Comparison of ENCODE assay signal across 10 cellular contexts in the genomic region with DNA sequence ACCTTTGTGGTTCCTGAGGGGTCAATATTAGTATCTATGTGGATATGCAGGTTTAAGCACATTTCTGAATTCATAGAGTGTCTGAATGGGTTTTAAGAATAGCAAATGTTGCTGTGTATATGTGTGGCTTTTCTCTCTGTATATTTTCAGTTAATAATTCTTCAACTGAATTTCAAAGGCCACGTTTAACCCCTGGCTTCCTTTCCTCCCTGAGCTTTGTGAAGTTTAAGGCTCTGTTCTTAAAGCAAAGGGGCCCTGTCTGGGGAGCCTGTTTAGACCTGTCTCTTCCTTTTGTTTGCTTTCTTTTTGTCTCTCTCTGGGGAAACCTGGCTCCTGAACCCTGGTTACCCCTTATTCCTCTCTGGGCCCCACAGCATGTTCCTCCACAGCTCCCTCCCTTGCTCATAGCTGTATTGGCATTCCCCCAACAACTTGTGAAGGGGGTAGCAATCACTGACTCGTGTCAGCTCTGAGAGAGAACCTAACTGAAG.
DNase-seq lines count a peak whose midpoint lies in the region; ATAC-seq, FAIRE-seq and TF ChIP-seq lines count a peak whose summit lies in the region.
"Had no signal": no experiment of that assay in that cellular context is flagged by ENCODE, and none has a peak within 500 bp of the region (broad histone marks: within the 10 kb centered on the region; RNA-seq: fewer than 3 reads in every experiment).

No MANE protein-coding gene starts in this region.

- H3K4me2 ChIP-seq in H1 (ENCODE audit: insufficient read depth in 1 of 2, low read depth in 2 of 2, low read length in 2 of 2), result 0 out of 4 replicates have a peak overlapping the region, but pooled peaks of 1 of the 2 experiments have one; percentile 1

- H3K4me1 Mint-ChIP-seq in Calu3 (ENCODE audit: low read depth, unreplicated experiment), result peaks cover 15% of the 10 kb centered on the region

- H3K9me3 ChIP-seq in H1 (ENCODE audit: insufficient read depth in 2 of 2, low read depth in 1 of 2, low read length in 1 of 2) (no peaks in the 10 kb centered on the region), thyroid gland (no peaks in the 10 kb centered on the region)

- H3K27ac Mint-ChIP-seq in Calu3 (ENCODE audit: unreplicated experiment), result no peak overlapping the region

- CTCF ChIA-PET in H1 (lab: Charles Lee; ENCODE audit: partially characterized antibody) (interaction anchor here (1.2 to 4.3 kb wide), 4 partner anchors 29 to 239 kb away, joined by 3 to 34 read pairs (median 6); no protein-coding TSS in a partner anchor), HEK293T (lab: Yijun Ruan, JAX) (interaction anchor here (1.0 kb wide), 1 partner anchor 74 kb away, joined by 5 read pairs; no protein-coding TSS in a partner anchor), Calu3 (lab: Charles Lee) (interaction anchor here (1.4 kb wide), 1 partner anchor 74 kb away, joined by 17 read pairs; no protein-coding TSS in a partner anchor)

- H2AFZ ChIP-seq in H1 (ENCODE audit: low read length), result no peak overlapping the region

- POLR2A ChIA-PET in H1 (lab: Charles Lee; ENCODE audit: partially characterized antibody) (no interaction called here), HEK293T (lab: Yijun Ruan, JAX) (no interaction called here)

- H3K27me3 ChIP-seq in H1 (replicated peaks in 1 of 4; ENCODE audit: control insufficient read depth in 3 of 4, extremely low read depth in 1 of 4, insufficient read depth in 3 of 4, low read length in 3 of 4) (no peaks in the 10 kb centered on the region), thyroid gland (no peaks in the 10 kb centered on the region)

- 50% methylated on average over 1 of the region's 2 CpGs; no CpG with 5 or more reads in 1 of the 2 experiments for WGBS in H1 (ENCODE audit: extremely low coverage in 1 of 2, insufficient coverage in 1 of 2, insufficient read length in 1 of 2, insufficient replicate concordance in 2 of 2, low coverage in 1 of 2, low lambda C conversion rate in 2 of 2, missing lambda C conversion rate in 1 of 2), 2 experiments
- 7 to 9% methylated on average over 2 of the region's 2 CpGs for WGBS in thyroid gland, 2 donors

- H4K8ac ChIP-seq in H1 (ENCODE audit: extremely low read depth, insufficient read depth, low read length), result no peak overlapping the region

- H3K36me3 Mint-ChIP-seq in Calu3 (ENCODE audit: insufficient read depth, unreplicated experiment), result no peaks in the 10 kb centered on the region

- no peak overlapping the region for H3K9ac ChIP-seq in H1 (replicated peaks in 1 of 4; ENCODE audit: extremely low read depth in 1 of 4, low read depth in 3 of 4, low read length in 3 of 4)

- no peak overlapping the region for H3K14ac ChIP-seq in H1 (ENCODE audit: insufficient read length)

- H2BK12ac ChIP-seq in H1 (ENCODE audit: low read depth, low read length), result no peak overlapping the region

- H2AK5ac ChIP-seq in H1 (ENCODE audit: low read depth, low read length), result no peak overlapping the region

- H3K18ac ChIP-seq in H1 (ENCODE audit: extremely low read depth, low read length), result no peak overlapping the region

- H4K20me1 ChIP-seq in H1 (replicated peaks in 1 of 2; ENCODE audit: control insufficient read depth in 1 of 2, insufficient read depth in 2 of 2, low read length in 2 of 2), result no peaks in the 10 kb centered on the region

- H3K23ac ChIP-seq in H1 (ENCODE audit: insufficient read length), result no peak overlapping the region

- no peak for TF ChIP-seq RAD21 in H1 (IDR thresholded peaks at IDR 0.05 in 1 of 2, conservative IDR thresholded peaks at IDR 0.05 in 1 of 2; ENCODE audit: low read depth in 2 of 2, low read length in 2 of 2)

- ATAC-seq in Right ventricle myocardium superior (ENCODE audit: poor library complexity) (peak; percentile 58), HG03139 (IDR thresholded peaks at IDR 0.05; ENCODE audit: unreplicated experiment) (peak; percentile 78)
- ATAC-seq: Panc1 had no signal

- BruUV-seq in Calu3 (replicated peaks; lab: Mats Ljungman, UMichigan), result no TSS peak

- no peak overlapping the region for H3K4me3 ChIP-seq in H1 (ENCODE audit: extremely low read depth in 1 of 4, insufficient read depth in 2 of 4, low read depth in 3 of 4, low read length in 4 of 4)
- no peak overlapping the region for H3K4me3 ChIP-seq in thyroid gland (replicated peaks in 1 of 3)

- H3K4me1 ChIP-seq in H1 (replicated peaks in 1 of 4; ENCODE audit: control insufficient read depth in 3 of 4, insufficient read depth in 4 of 4, low read length in 3 of 4), result peaks cover 0 to 9% (median 2%) of the 10 kb centered on the region in 4 experiments; a peak in 3 of 7 replicates
- no peaks in the 10 kb centered on the region for H3K4me1 ChIP-seq in thyroid gland

- H3K4ac ChIP-seq in H1 (replicated peaks; ENCODE audit: insufficient read length, low read depth, low read length), result no peak overlapping the region

- H3K4me3 Mint-ChIP-seq in Calu3 (ENCODE audit: low read depth, unreplicated experiment), result no peak overlapping the region

- no peak overlapping the region for H2BK5ac ChIP-seq in H1 (ENCODE audit: low read depth, low read length)

- no peaks in the 10 kb centered on the region for H3K27me3 Mint-ChIP-seq in Calu3 (ENCODE audit: unreplicated experiment)

- H3K56ac ChIP-seq in H1 (replicated peaks; ENCODE audit: insufficient read length, low read depth, low read length), result no peak overlapping the region

- no peak overlapping the region for H2BK120ac ChIP-seq in H1 (replicated peaks; ENCODE audit: low read depth, low read length)

- no peaks in the 10 kb centered on the region for H3K9me3 Mint-ChIP-seq in Calu3 (ENCODE audit: low read depth, unreplicated experiment)

- no peak overlapping the region for H2BK20ac ChIP-seq in H1 (ENCODE audit: low read length)

- H4K5ac ChIP-seq in H1 (ENCODE audit: insufficient read length, low read depth, low read length), result no peak overlapping the region

- no peak for TF ChIP-seq EP300 in H1 (IDR thresholded peaks at IDR 0.05; ENCODE audit: borderline replicate concordance in 1 of 2, low read depth in 2 of 2, low read length in 2 of 2)

- no peaks in the 10 kb centered on the region for H3K23me2 ChIP-seq in H1 (ENCODE audit: low read depth, low read length)

- no peak for TF ChIP-seq CTCF in H1 (IDR thresholded peaks at IDR 0.05; ENCODE audit: control extremely low read depth in 1 of 3, insufficient read depth in 1 of 3, low read depth in 1 of 3, low read length in 3 of 3)
- TF ChIP-seq CTCF in thyroid gland (IDR thresholded peaks at IDR 0.05), result no peak
- TF ChIP-seq CTCF in Calu3 (IDR thresholded peaks at IDR 0.05; ENCODE audit: unreplicated experiment), result no peak

- H3K27ac ChIP-seq in H1 (ENCODE audit: low read depth, low read length), result no peak overlapping the region; the same call in 1 of the 2 replicates
- peak overlapping the region in 2 of 3 donors; percentile 46 to 66 for H3K27ac ChIP-seq in thyroid gland

- H2BK15ac ChIP-seq in H1 (ENCODE audit: low read length), result no peak overlapping the region

- H3K36me3 ChIP-seq in H1 (ENCODE audit: control insufficient read depth in 2 of 4, insufficient read depth in 4 of 4, low read length in 3 of 4) (no peaks in the 10 kb centered on the region), thyroid gland (no peaks in the 10 kb centered on the region)

- no peaks in the 10 kb centered on the region for H3K79me1 ChIP-seq in H1 (ENCODE audit: low read depth, low read length)

- intact Hi-C loops in Right ventricle myocardium superior (cut with DNase I), result no loop called here
- intact Hi-C loops in cardiac septum (cut with DNase I), result no loop called here
- intact Hi-C loops in thyroid gland (cut with DNase I), result no loop called here
- intact Hi-C loops in Calu3 (cut with micrococcal nuclease; ENCODE audit: unreplicated experiment), result no loop called here

- FAIRE-seq in H1 (lab: Jason Lieb, UNC), result no peak

- DNase-seq in Right ventricle myocardium superior (no peak), cardiac septum (ENCODE audit: low spot score) (no peak), H1 (ENCODE audit: low read depth in 1 of 2, low spot score in 2 of 2) (no peak), thyroid gland (peak; percentile 65 to 66), SHP77 (lab: John Stamatoyannopoulos, UW) (no peak), HEK293T (ENCODE audit: extremely low spot score) (no peak), Calu3 (no peak)
- DNase-seq: stimulated activated CD4-positive, alpha-beta T cell treated with anti-CD3 and anti-CD28 coated beads, Interleukin-2, amount 100 ng/mL, for 24 hours had no signal

- H3K79me2 ChIP-seq in H1 (ENCODE audit: control insufficient read depth in 1 of 2, insufficient read depth in 2 of 2, low read length in 2 of 2), result no peaks in the 10 kb centered on the region

- no peak for TF ChIP-seq POLR2A in H1 (IDR thresholded peaks at IDR 0.05; ENCODE audit: control extremely low read depth in 1 of 2, low read depth in 2 of 2, low read length in 2 of 2)
- no peak for TF ChIP-seq POLR2A in thyroid gland (IDR thresholded peaks at IDR 0.05)

- H4K91ac ChIP-seq in H1 (replicated peaks; ENCODE audit: insufficient read length, low read length), result no peak overlapping the region

TF ChIP-seq in H1, 55 proteins besides CTCF, POLR2A, EP300 and RAD21:
- TF ChIP-seq ASH2L (IDR thresholded peaks at IDR 0.05; ENCODE audit: low read length) (peak; percentile 50), RFX5 (IDR thresholded peaks at IDR 0.05; ENCODE audit: borderline replicate concordance, low read depth, low read length) (no peak), TAF1 (IDR thresholded peaks at IDR 0.05; ENCODE audit: low read depth, low read length) (0 out of 2 replicates have a peak, but pooled peaks have one; percentile 13)
TF ChIP-seq in H1: peak in this region for 2.

TF ChIP-seq in HEK293T, 16 proteins besides CTCF, POLR2A, EP300 and RAD21:
- no peak for TF ChIP-seq ZNF384 (IDR thresholded peaks at IDR 0.05)
- TF ChIP-seq TARDBP (IDR thresholded peaks at IDR 0.05), result no peak
- no peak for TF ChIP-seq L3MBTL2 (conservative IDR thresholded peaks at IDR 0.05)
- no peak for TF ChIP-seq LEF1 (IDR thresholded peaks at IDR 0.05; ENCODE audit: borderline replicate concordance)
- no peak for TF ChIP-seq FOXK2 (IDR thresholded peaks at IDR 0.05)
- TF ChIP-seq, protein P1, sequence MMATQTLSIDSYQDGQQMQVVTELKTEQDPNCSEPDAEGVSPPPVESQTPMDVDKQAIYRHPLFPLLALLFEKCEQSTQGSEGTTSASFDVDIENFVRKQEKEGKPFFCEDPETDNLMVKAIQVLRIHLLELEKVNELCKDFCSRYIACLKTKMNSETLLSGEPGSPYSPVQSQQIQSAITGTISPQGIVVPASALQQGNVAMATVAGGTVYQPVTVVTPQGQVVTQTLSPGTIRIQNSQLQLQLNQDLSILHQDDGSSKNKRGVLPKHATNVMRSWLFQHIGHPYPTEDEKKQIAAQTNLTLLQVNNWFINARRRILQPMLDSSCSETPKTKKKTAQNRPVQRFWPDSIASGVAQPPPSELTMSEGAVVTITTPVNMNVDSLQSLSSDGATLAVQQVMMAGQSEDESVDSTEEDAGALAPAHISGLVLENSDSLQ (IDR thresholded peaks at IDR 0.05), result no peak
- no peak for TF ChIP-seq FOXM1 (IDR thresholded peaks at IDR 0.05; ENCODE audit: borderline replicate concordance)

Comparison
In these comparisons a context has a peak if more than half of its experiments do, and no peak if none do; other contexts are left out.
1. DNase-seq: peak in thyroid gland (2 of 2); none in Right ventricle myocardium superior (single experiment), cardiac septum (single experiment), H1 (0 of 2), SHP77 (0 of 2), HEK293T (single experiment) and Calu3 (single experiment).